13 cellular contexts compared by ENCODE assay signal in genomic region chr10:109429956-109430760, GRCh38.
DNase-seq lines count a peak whose midpoint lies in the region; ATAC-seq and TF ChIP-seq lines count a peak whose summit lies in the region.
"Had no signal": no experiment of that assay in that cellular context is flagged by ENCODE, and none has a peak within 500 bp of the region (broad histone marks: within the 10 kb centered on the region; RNA-seq: fewer than 3 reads in every experiment).

No MANE protein-coding gene starts in this region.

- peaks cover 0 to 3% of the 10 kb centered on the region in 2 experiments; a peak in 1 of 4 replicates for H3K4me1 ChIP-seq in SK-N-SH (ENCODE audit: control insufficient read depth in 1 of 2, insufficient read depth in 2 of 2, low read depth in 1 of 2, low read length in 1 of 2)
- H3K4me1 ChIP-seq: right atrium auricular region had no signal

- WGBS in SK-N-SH (ENCODE audit: low lambda C conversion rate): 32% methylated on average over 6 of the region's 6 CpGs

- TF ChIP-seq RAD21 in SK-N-SH (IDR thresholded peaks at IDR 0.05; ENCODE audit: low read length): no peak

- H4K20me1 ChIP-seq in SK-N-SH (ENCODE audit: insufficient read depth): no peaks in the 10 kb centered on the region

- no peaks in the 10 kb centered on the region for H3K79me2 ChIP-seq in SK-N-SH (ENCODE audit: insufficient read depth)

- H3K9me3 ChIP-seq in SK-N-SH: no peaks in the 10 kb centered on the region
- H3K9me3 ChIP-seq: right atrium auricular region had no signal

- peak overlapping the region; percentile 48; the same call in 1 of the 2 replicates for H2AFZ ChIP-seq in SK-N-SH (ENCODE audit: low read depth)

- DNase-seq in SK-N-SH: no peak
- DNase-seq in fibroblast of pulmonary artery (ENCODE audit: low read depth): peak; percentile 65
- peak; percentile 75 for DNase-seq in stromal cell of bone marrow (ENCODE audit: low read depth)
- DNase-seq in cerebellar cortex (ENCODE audit: low spot score): no peak
- DNase-seq in dorsolateral prefrontal cortex: no peak
- no peak for DNase-seq in NCI-H2227 treated with DMSO at 0.1 percent for 48 hours (lab: John Stamatoyannopoulos, UW)
- DNase-seq: activated CD4-positive, alpha-beta T cell treated with anti-CD3 and anti-CD28 coated beads, Interleukin-2, amount 10 ng/mL, durations not matched to agents 24 days and 14 days; Karpas-422; NCI-H2081 treated with DMSO at 0.1 percent for 48 hours had no signal

- H3K4me3 ChIP-seq in SK-N-SH (ENCODE audit: low read depth in 2 of 2, low read length in 1 of 2) (no peak overlapping the region), fibroblast of pulmonary artery (replicated peaks; ENCODE audit: low read depth, low read length) (no peak overlapping the region), dorsolateral prefrontal cortex (no peak overlapping the region)
- H3K4me3 ChIP-seq: right atrium auricular region had no signal

- H3F3A ChIP-seq in SK-N-SH (replicated peaks; ENCODE audit: insufficient read depth): no peaks in the 10 kb centered on the region

- intact Hi-C loops in dorsolateral prefrontal cortex (cut with DNase I): no loop called here

- H3K27ac ChIP-seq in SK-N-SH (ENCODE audit: low read depth in 2 of 2, low read length in 1 of 2): peak overlapping the region in 1 of 2 experiments; percentile 55; a peak in 2 of 4 replicates
- H3K27ac ChIP-seq in dorsolateral prefrontal cortex: no peak overlapping the region
- H3K27ac ChIP-seq: right atrium auricular region had no signal

- no peak for TF ChIP-seq EP300 in SK-N-SH (IDR thresholded peaks at IDR 0.05; ENCODE audit: borderline replicate concordance in 1 of 2, low read depth in 1 of 2, low read length in 1 of 2)

- CTCF ChIA-PET in SK-N-SH (lab: Yijun Ruan, JAX): interaction anchor here (1.0 kb wide), 1 partner anchor 423 kb away, joined by 3 read pairs; no protein-coding TSS in a partner anchor

- POLR2A ChIA-PET in SK-N-SH (lab: Yijun Ruan, JAX): no interaction called here

- no peak overlapping the region for H3K4me2 ChIP-seq in SK-N-SH

- ATAC-seq in GM18868 (IDR thresholded peaks at IDR 0.05; ENCODE audit: unreplicated experiment) (peak; percentile 51), GM19463 (IDR thresholded peaks at IDR 0.05; ENCODE audit: unreplicated experiment) (no peak)
- ATAC-seq: esophagus mucosa had no signal

- no peaks in the 10 kb centered on the region for H3K36me3 ChIP-seq in SK-N-SH (replicated peaks in 1 of 2; ENCODE audit: control insufficient read depth in 1 of 2, insufficient read depth in 2 of 2, low read length in 1 of 2)
- H3K36me3 ChIP-seq: right atrium auricular region had no signal

- no peak overlapping the region for H3K9ac ChIP-seq in SK-N-SH

- H3K27me3 ChIP-seq in SK-N-SH (ENCODE audit: insufficient read depth): no peaks in the 10 kb centered on the region
- H3K27me3 ChIP-seq in dorsolateral prefrontal cortex: peaks cover 0 to 5% (median 0%) of the 10 kb centered on the region in 45 donors
- H3K27me3 ChIP-seq: right atrium auricular region had no signal

- H3K9me2 ChIP-seq in SK-N-SH: no peaks in the 10 kb centered on the region

- TF ChIP-seq CTCF in SK-N-SH (IDR thresholded peaks at IDR 0.05): no peak
- TF ChIP-seq CTCF in fibroblast of pulmonary artery (IDR thresholded peaks at IDR 0.05; ENCODE audit: low read length, missing control alignments): no peak
- TF ChIP-seq CTCF in dorsolateral prefrontal cortex (IDR thresholded peaks at IDR 0.05 in 54 of 56, conservative IDR thresholded peaks at IDR 0.05 in 2 of 56; ENCODE audit: low read depth in 1 of 56, partially characterized antibody in 56 of 56): no peak

TF ChIP-seq in SK-N-SH, 30 proteins besides CTCF, POLR2A, EP300 and RAD21 (continues in another document):
- TF ChIP-seq USF1 (IDR thresholded peaks at IDR 0.05; ENCODE audit: borderline replicate concordance, low read depth) (no peak), GATA2 (CRISPR knock-in tag; IDR thresholded peaks at IDR 0.05) (no peak), REST (IDR thresholded peaks at IDR 0.05; ENCODE audit: low read depth, low read length) (no peak), FOXJ3 (CRISPR knock-in tag; IDR thresholded peaks at IDR 0.05) (no peak), MEF2A (IDR thresholded peaks at IDR 0.05; ENCODE audit: borderline replicate concordance, low read depth) (no peak), IRF3 (IDR thresholded peaks at IDR 0.05; ENCODE audit: low read depth, low read length) (no peak), GABPA (IDR thresholded peaks at IDR 0.05; ENCODE audit: low read depth) (no peak), ELF1 (IDR thresholded peaks at IDR 0.05) (no peak), YY1 (IDR thresholded peaks at IDR 0.05; ENCODE audit: low read depth) (no peak), MXI1 (IDR thresholded peaks at IDR 0.05; ENCODE audit: low read depth, low read length) (no peak), EZH2phosphoT487 (IDR thresholded peaks at IDR 0.05; ENCODE audit: borderline replicate concordance, low read depth) (no peak), TAF1 (IDR thresholded peaks at IDR 0.05; ENCODE audit: borderline replicate concordance, low read depth, low read length) (no peak), USF2 (IDR thresholded peaks at IDR 0.05; ENCODE audit: borderline replicate concordance, low read depth, low read length) (no peak), CHD2 (IDR thresholded peaks at IDR 0.05; ENCODE audit: low read length, partially characterized antibody) (no peak), ZBTB33 (IDR thresholded peaks at IDR 0.05; ENCODE audit: borderline replicate concordance, low read depth) (no peak), TCF12 (IDR thresholded peaks at IDR 0.05) (peak; percentile 12; the same call in 1 of the 2 replicates), JUND (IDR thresholded peaks at IDR 0.05) (0 out of 2 replicates have a peak, but pooled peaks have one; percentile 20), NFIC (IDR thresholded peaks at IDR 0.05; ENCODE audit: borderline replicate concordance) (no peak)

Comparison
In these comparisons a context has a peak if more than half of its experiments do, and no peak if none do; other contexts are left out.
1. DNase-seq: peak in fibroblast of pulmonary artery (single experiment) and stromal cell of bone marrow (single experiment); none in SK-N-SH (single experiment), cerebellar cortex (single experiment), dorsolateral prefrontal cortex (0 of 10) and NCI-H2227 treated with DMSO at 0.1 percent for 48 hours (single experiment).